16 cellular contexts compared by ENCODE assay signal in genomic region chr11:120928506-120929062, GRCh38.
DNase-seq lines count a peak whose midpoint lies in the region; ATAC-seq, FAIRE-seq and TF ChIP-seq lines count a peak whose summit lies in the region.
"Had no signal": no experiment of that assay in that cellular context is flagged by ENCODE, and none has a peak within 500 bp of the region (broad histone marks: within the 10 kb centered on the region; RNA-seq: fewer than 3 reads in every experiment).

No MANE protein-coding gene starts in this region.

- BruUV-seq in HCT116 (replicated peaks; lab: Mats Ljungman, UMichigan) (no TSS peak), K562 (replicated peaks; lab: Mats Ljungman, UMichigan) (no TSS peak)

- no peak for FAIRE-seq in K562 (lab: Jason Lieb, UNC)
- FAIRE-seq: G401.6 had no signal

- RAD21 ChIA-PET in HCT116 (lab: Charles Lee; ENCODE audit: low non-redundant PET in 1 of 2, low total read pairs in 2 of 2, uncharacterized antibody in 2 of 2, unreplicated experiment in 2 of 2) = interaction anchor here in 1 of 2 experiments (0.7 kb wide), 1 partner anchor 22 kb away, joined by 3 read pairs; no protein-coding TSS in a partner anchor

- DNase-seq in AG04450 (ENCODE audit: low read depth, low spot score) = no peak
- DNase-seq in HCT116 (ENCODE audit: low read depth, low spot score) = no peak
- DNase-seq in K562 (ENCODE audit: extremely low read depth in 1 of 4, low spot score in 3 of 4) = no peak
- peak; percentile 57 for DNase-seq in left kidney (ENCODE audit: low read depth, low spot score)
- no peak for DNase-seq in stomach
- DNase-seq in GDM1 (lab: John Stamatoyannopoulos, UW) = no peak
- no peak for DNase-seq in NOMO-1 treated with DMSO at 0.1 percent for 48 hours (lab: John Stamatoyannopoulos, UW; ENCODE audit: unreplicated experiment)
- DNase-seq: CD4-positive, alpha-beta memory T cell; DMS79 treated with DMSO at 0.1 percent for 48 hours; MG63; NCI-H1105 treated with DMSO at 0.1 percent for 48 hours; NCI-H1930; NCI-H69 had no signal

- CTCF ChIA-PET in AG04450 (lab: Charles Lee) = interaction anchor here (0.9 to 3.1 kb wide), 6 partner anchors 11 to 418 kb away, joined by 3 to 11 read pairs (median 4); no protein-coding TSS in a partner anchor
- CTCF ChIA-PET in HCT116 (lab: Charles Lee) = interaction anchor here (1.0 to 3.2 kb wide), 4 partner anchors 10 to 266 kb away, joined by 3 to 13 read pairs (median 8); no protein-coding TSS in a partner anchor
- CTCF ChIA-PET in K562 (lab: Yijun Ruan, JAX; ENCODE audit: low intra/inter-chr PET ratio) = no interaction called here

- H3K79me2 ChIP-seq in HCT116 (ENCODE audit: insufficient read depth, low read length) (no peaks in the 10 kb centered on the region), K562 (ENCODE audit: control insufficient read depth, insufficient read depth, low read length) (no peaks in the 10 kb centered on the region)

- TF ChIP-seq EP300 in K562 (IDR thresholded peaks at IDR 0.05; ENCODE audit: low read length) (no peak), stomach (IDR thresholded peaks at IDR 0.05) (no peak)

- H3K9me3 ChIP-seq in AG04450 (ENCODE audit: control insufficient read depth, insufficient read depth, low read length) (no peaks in the 10 kb centered on the region), HCT116 (ENCODE audit: control insufficient read depth in 1 of 2, insufficient read depth in 1 of 2, low read depth in 1 of 2, low read length in 2 of 2) (no peaks in the 10 kb centered on the region), K562 (replicated peaks; ENCODE audit: control insufficient read depth, insufficient read depth, low read depth, low read length) (no peaks in the 10 kb centered on the region), stomach (no peaks in the 10 kb centered on the region)
- H3K9me3 ChIP-seq: MG63 had no signal

- TF ChIP-seq POLR2A in HCT116 (IDR thresholded peaks at IDR 0.05; ENCODE audit: borderline replicate concordance, extremely low read depth, insufficient read depth, insufficient read length) (no peak), K562 (conservative IDR thresholded peaks at IDR 0.05) (no peak), stomach (IDR thresholded peaks at IDR 0.05) (no peak)

- TF ChIP-seq RAD21 in HCT116 (IDR thresholded peaks at IDR 0.05; ENCODE audit: low read depth) (no peak), K562 (CRISPR knock-in tag; conservative IDR thresholded peaks at IDR 0.05 in 1 of 2, IDR thresholded peaks at IDR 0.05 in 1 of 2) (no peak)

- in situ Hi-C loops in K562 (cut with MboI) = no loop called here

- WGBS in K562 (ENCODE audit: insufficient coverage, low coverage, missing lambda C conversion rate) = 6% methylated on average over 12 of the region's 16 CpGs
- 77 to 82% (median 79%) methylated on average over 14 to 16 of the region's 16 CpGs for WGBS in stomach, 5 donors

- no peak overlapping the region for H3K4me3 ChIP-seq in AG04450 (ENCODE audit: low read depth, low read length)
- no peak overlapping the region for H3K4me3 ChIP-seq in HCT116 (replicated peaks in 1 of 2; ENCODE audit: low read depth in 1 of 2, low read length in 2 of 2)
- H3K4me3 ChIP-seq in K562 = no peak overlapping the region
- H3K4me3 ChIP-seq in stomach = no peak overlapping the region
- H3K4me3 ChIP-seq: GM23248, MG63 had no signal

- H3K4me1 ChIP-seq in HCT116 (ENCODE audit: control insufficient read depth in 1 of 2, insufficient read depth in 2 of 2, low read length in 2 of 2) = peaks cover 2 to 8% of the 10 kb centered on the region in 2 experiments; a peak in 1 of 4 replicates
- H3K4me1 ChIP-seq in K562 (replicated peaks in 1 of 2; ENCODE audit: control insufficient read depth in 2 of 2, insufficient read depth in 2 of 2, low read length in 2 of 2) = no peaks in the 10 kb centered on the region; a peak in 1 of 5 replicates
- H3K4me1 ChIP-seq in stomach = no peaks in the 10 kb centered on the region

- ATAC-seq in HCT116 (no peak), K562 (peak; percentile 25; the same call in 2 of the 3 replicates), HG03280 (IDR thresholded peaks at IDR 0.05; ENCODE audit: unreplicated experiment) (no peak)

- peaks cover 11% of the 10 kb centered on the region for H3K27me3 ChIP-seq in AG04450 (ENCODE audit: control insufficient read depth, insufficient read depth, low read length)
- no peaks in the 10 kb centered on the region for H3K27me3 ChIP-seq in HCT116 (ENCODE audit: insufficient read depth, low read length)
- H3K27me3 ChIP-seq in K562 (ENCODE audit: control insufficient read depth in 2 of 2, insufficient read depth in 2 of 2, low read length in 2 of 2) = peaks cover 5 to 19% of the 10 kb centered on the region in 2 experiments; a peak in 3 of 5 replicates
- H3K27me3 ChIP-seq in stomach = peaks cover 0 to 2% (median 0%) of the 10 kb centered on the region in 3 donors
- H3K27me3 ChIP-seq: MG63 had no signal

- no peaks in the 10 kb centered on the region for H3K9me1 ChIP-seq in K562 (ENCODE audit: control insufficient read depth, insufficient read depth, low read length)

- POLR2A ChIA-PET in AG04450 (lab: Yijun Ruan, JAX) (no interaction called here), HCT116 (lab: Charles Lee) (no interaction called here), K562 (lab: Yijun Ruan, JAX) (interaction anchor here (0.6 kb wide), 1 partner anchor 704 kb away, joined by 3 read pairs; no protein-coding TSS in a partner anchor)

- intact Hi-C loops in HCT116 (cut with micrococcal nuclease) = loop anchor here (5.0 kb wide), 1 partner anchor 416 kb away; the partner anchor contains the start of gene GRIK4
- intact Hi-C loops in K562 (cut with micrococcal nuclease) = no loop called here
- intact Hi-C loops in stomach (cut with DNase I; ENCODE audit: low total_unique reads) = no loop called here

- H3K4me2 ChIP-seq in HCT116 (ENCODE audit: low read length) = no peak overlapping the region
- H3K4me2 ChIP-seq in K562 (ENCODE audit: insufficient read depth, low read length) = no peak overlapping the region

- no peaks in the 10 kb centered on the region for H4K20me1 ChIP-seq in HCT116 (ENCODE audit: insufficient read depth)
- no peaks in the 10 kb centered on the region for H4K20me1 ChIP-seq in K562 (replicated peaks; ENCODE audit: control insufficient read depth, insufficient read depth, low read length)

- no peaks in the 10 kb centered on the region for H3K9me2 ChIP-seq in HCT116 (ENCODE audit: insufficient read depth)

- H2AFZ ChIP-seq in HCT116 (ENCODE audit: low read depth, low read length, poor library complexity, severe bottlenecking) (no peak overlapping the region), K562 (ENCODE audit: low read depth, low read length) (no peak overlapping the region)
- H2AFZ ChIP-seq: GM23248 had no signal

- 0 out of 2 replicates have a peak, but pooled peaks have one; percentile 1 for TF ChIP-seq CTCF in AG04450 (IDR thresholded peaks at IDR 0.05; ENCODE audit: low read depth, low read length)
- TF ChIP-seq CTCF in HCT116 (IDR thresholded peaks at IDR 0.05 in 2 of 3, conservative IDR thresholded peaks at IDR 0.05 in 1 of 3; ENCODE audit: borderline replicate concordance in 1 of 3, insufficient read depth in 1 of 3, low read depth in 2 of 3, low read length in 2 of 3) = 0 out of 6 replicates have a peak, but pooled peaks of 2 of the 3 experiments have one; percentile 4 to 14
- 0 out of 6 replicates have a peak, but pooled peaks of 1 of the 3 experiments have one; percentile 1 for TF ChIP-seq CTCF in K562 (IDR thresholded peaks at IDR 0.05 in 2 of 3, conservative IDR thresholded peaks at IDR 0.05 in 1 of 3; ENCODE audit: insufficient read depth in 2 of 3, low read depth in 1 of 3, low read length in 3 of 3)
- TF ChIP-seq CTCF in stomach (IDR thresholded peaks at IDR 0.05) = no peak

- H3K36me3 ChIP-seq in HCT116 (ENCODE audit: control insufficient read depth in 1 of 2, insufficient read depth in 2 of 2, low read length in 2 of 2) (no peaks in the 10 kb centered on the region), K562 (ENCODE audit: control insufficient read depth, insufficient read depth, low read length) (no peaks in the 10 kb centered on the region), stomach (no peaks in the 10 kb centered on the region)
- H3K36me3 ChIP-seq: MG63 had no signal

- no peak overlapping the region for H3K9ac ChIP-seq in HCT116 (ENCODE audit: low read length)
- no peak overlapping the region for H3K9ac ChIP-seq in K562 (ENCODE audit: insufficient read depth in 1 of 2, low read depth in 2 of 2, low read length in 2 of 2)
- H3K9ac ChIP-seq: GM23248 had no signal

- no peak overlapping the region for H3K27ac ChIP-seq in AG04450 (ENCODE audit: low read depth, low read length)
- no peak overlapping the region for H3K27ac ChIP-seq in HCT116 (ENCODE audit: low read depth, low read length)
- no peak overlapping the region for H3K27ac ChIP-seq in K562 (ENCODE audit: extremely low read depth, low read depth, low read length)
- H3K27ac ChIP-seq in stomach = no peak overlapping the region
- H3K27ac ChIP-seq: GM23248 had no signal

TF ChIP-seq in HCT116, 20 proteins besides CTCF, POLR2A, EP300 and RAD21:
- TF ChIP-seq, protein P1, sequence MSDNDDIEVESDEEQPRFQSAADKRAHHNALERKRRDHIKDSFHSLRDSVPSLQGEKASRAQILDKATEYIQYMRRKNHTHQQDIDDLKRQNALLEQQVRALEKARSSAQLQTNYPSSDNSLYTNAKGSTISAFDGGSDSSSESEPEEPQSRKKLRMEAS (IDR thresholded peaks at IDR 0.05) = no peak
- TF ChIP-seq ZNF274 (IDR thresholded peaks at IDR 0.05; ENCODE audit: low read depth, low read length) = no peak
- TF ChIP-seq EZH2 (IDR thresholded peaks at IDR 0.05) = no peak
- no peak for TF ChIP-seq CBX3 (IDR thresholded peaks at IDR 0.05; ENCODE audit: low read depth)
- TF ChIP-seq SP1 (IDR thresholded peaks at IDR 0.05; ENCODE audit: low read depth) = no peak
- no peak for TF ChIP-seq SRF (IDR thresholded peaks at IDR 0.05; ENCODE audit: low read depth)
- no peak for TF ChIP-seq JUND (IDR thresholded peaks at IDR 0.05)

TF ChIP-seq in K562, 482 proteins besides CTCF, POLR2A, EP300 and RAD21 (continues in another document):
- TF ChIP-seq SNIP1 (IDR thresholded peaks at IDR 0.05; ENCODE audit: low read depth) (no peak), CTBP1 (IDR thresholded peaks at IDR 0.05; ENCODE audit: borderline replicate concordance) (no peak)
- TF ChIP-seq, protein P2, sequence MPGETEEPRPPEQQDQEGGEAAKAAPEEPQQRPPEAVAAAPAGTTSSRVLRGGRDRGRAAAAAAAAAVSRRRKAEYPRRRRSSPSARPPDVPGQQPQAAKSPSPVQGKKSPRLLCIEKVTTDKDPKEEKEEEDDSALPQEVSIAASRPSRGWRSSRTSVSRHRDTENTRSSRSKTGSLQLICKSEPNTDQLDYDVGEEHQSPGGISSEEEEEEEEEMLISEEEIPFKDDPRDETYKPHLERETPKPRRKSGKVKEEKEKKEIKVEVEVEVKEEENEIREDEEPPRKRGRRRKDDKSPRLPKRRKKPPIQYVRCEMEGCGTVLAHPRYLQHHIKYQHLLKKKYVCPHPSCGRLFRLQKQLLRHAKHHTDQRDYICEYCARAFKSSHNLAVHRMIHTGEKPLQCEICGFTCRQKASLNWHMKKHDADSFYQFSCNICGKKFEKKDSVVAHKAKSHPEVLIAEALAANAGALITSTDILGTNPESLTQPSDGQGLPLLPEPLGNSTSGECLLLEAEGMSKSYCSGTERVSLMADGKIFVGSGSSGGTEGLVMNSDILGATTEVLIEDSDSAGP (CRISPR knock-in tag; IDR thresholded peaks at IDR 0.05) = no peak

Comparison
In these comparisons a context has a peak if more than half of its experiments do, and no peak if none do; other contexts are left out.
1. CTCF ChIP-seq: peak in AG04450 (single experiment) and HCT116 (2 of 3); none in stomach (0 of 7).